15 cellular contexts compared by ENCODE assay signal in genomic region chr7:28136420-28136819, GRCh38. TPM values are rescaled to one million over a fixed set of nuclear protein-coding genes. Genes with fewer than 3 reads are reported as not detected.
DNase-seq lines count a peak whose midpoint lies in the region; ATAC-seq and TF ChIP-seq lines count a peak whose summit lies in the region.
"Had no signal": no experiment of that assay in that cellular context is flagged by ENCODE, and none has a peak within 500 bp of the region (broad histone marks: within the 10 kb centered on the region; RNA-seq: fewer than 3 reads in every experiment).

No MANE protein-coding gene starts in this region.

- ATAC-seq in activated naive CD4-positive, alpha-beta T cell treated with anti-CD3 and anti-CD28 coated beads, Interleukin-2, amount 50 U/mL, for 72 hours: peak; percentile 54 to 80
- ATAC-seq in GM19324 (IDR thresholded peaks at IDR 0.05; ENCODE audit: low FRiP score, unreplicated experiment): no peak

- TF ChIP-seq CTCF in esophagus muscularis mucosa (IDR thresholded peaks at IDR 0.05) (no peak), smooth muscle cell (IDR thresholded peaks at IDR 0.05; ENCODE audit: borderline replicate concordance, insufficient read depth, poor library complexity, severe bottlenecking) (no peak)

- TF ChIP-seq EP300 in esophagus muscularis mucosa (IDR thresholded peaks at IDR 0.05): no peak

- peaks cover 13% of the 10 kb centered on the region for H3F3A ChIP-seq in smooth muscle cell (ENCODE audit: low read depth)

- intact Hi-C loops in activated naive CD4-positive, alpha-beta T cell treated with anti-CD3 and anti-CD28 coated beads for 36 hours (cut with micrococcal nuclease): no loop called here
- intact Hi-C loops in esophagus muscularis mucosa (cut with DNase I): no loop called here

- peaks cover 0 to 5% of the 10 kb centered on the region in 2 donors for H3K36me3 Mint-ChIP-seq in activated naive CD4-positive, alpha-beta T cell treated with anti-CD3 and anti-CD28 coated beads, Interleukin-2, amount 50 U/mL, for 72 hours
- H3K36me3 Mint-ChIP-seq in activated naive CD4-positive, alpha-beta T cell treated with anti-CD3 and anti-CD28 coated beads for 36 hours (ENCODE audit: low read depth): no peaks in the 10 kb centered on the region

- H3K79me2 ChIP-seq in smooth muscle cell (ENCODE audit: low read depth): peaks cover 21% of the 10 kb centered on the region

- H2AFZ ChIP-seq in smooth muscle cell (ENCODE audit: low read depth): no peak overlapping the region

- 45% methylated on average over 3 of the region's 3 CpGs for WGBS in esophagus muscularis mucosa
- 79% methylated on average over 3 of the region's 3 CpGs for WGBS in smooth muscle cell (ENCODE audit: low lambda C conversion rate)

- H3K4me2 ChIP-seq in smooth muscle cell: peak overlapping the region; percentile 13

- H3K4me3 ChIP-seq in esophagus muscularis mucosa (no peak overlapping the region), smooth muscle cell (no peak overlapping the region)

- peaks cover 49% of the 10 kb centered on the region for H4K20me1 ChIP-seq in smooth muscle cell (ENCODE audit: low read depth)

- H3K9me3 Mint-ChIP-seq in activated naive CD4-positive, alpha-beta T cell treated with anti-CD3 and anti-CD28 coated beads, Interleukin-2, amount 50 U/mL, for 72 hours: no peaks in the 10 kb centered on the region
- no peaks in the 10 kb centered on the region for H3K9me3 Mint-ChIP-seq in activated naive CD4-positive, alpha-beta T cell treated with anti-CD3 and anti-CD28 coated beads for 36 hours

- H3K27ac Mint-ChIP-seq in activated naive CD4-positive, alpha-beta T cell treated with anti-CD3 and anti-CD28 coated beads, Interleukin-2, amount 50 U/mL, for 72 hours: no peak overlapping the region
- no peak overlapping the region for H3K27ac Mint-ChIP-seq in activated naive CD4-positive, alpha-beta T cell treated with anti-CD3 and anti-CD28 coated beads for 36 hours

- H3K27ac ChIP-seq in esophagus muscularis mucosa (replicated peaks in 1 of 4): peak overlapping the region in 3 of 4 donors; percentile 34 to 69 (median 48)
- no peak overlapping the region for H3K27ac ChIP-seq in smooth muscle cell (ENCODE audit: low read depth)
- H3K27ac ChIP-seq: C4-2B had no signal

- DNase-seq in activated naive CD4-positive, alpha-beta T cell treated with anti-CD3 and anti-CD28 coated beads, Interleukin-2, amount 50 U/mL, for 72 hours (ENCODE audit: low spot score in 2 of 2): no peak
- no peak for DNase-seq in activated naive CD4-positive, alpha-beta T cell treated with anti-CD3 and anti-CD28 coated beads for 36 hours
- DNase-seq in esophagus muscularis mucosa (ENCODE audit: extremely low spot score) (no peak), smooth muscle cell (lab: John Stamatoyannopoulos, UW; ENCODE audit: unreplicated experiment) (no peak), cerebellar cortex (ENCODE audit: low spot score) (no peak), inferior parietal cortex (ENCODE audit: extremely low spot score) (no peak)
- DNase-seq in NK-92 treated with Interleukin-12 subunit alpha and Interleukin-12 subunit beta, amount 100 ng/mL, for 24 hours (lab: John Stamatoyannopoulos, UW): no peak
- DNase-seq: DMS53, H7, MM.1S, NCI-H1105 treated with DMSO at 0.1 percent for 48 hours, NCI-H187, SHP77 treated with DMSO at 0.1 percent for 48 hours had no signal

- peaks cover 8% of the 10 kb centered on the region for H3K4me1 Mint-ChIP-seq in activated naive CD4-positive, alpha-beta T cell treated with anti-CD3 and anti-CD28 coated beads for 36 hours (ENCODE audit: low read depth)

- H3K27me3 ChIP-seq in esophagus muscularis mucosa (no peaks in the 10 kb centered on the region), smooth muscle cell (ENCODE audit: low read depth) (no peaks in the 10 kb centered on the region)

- TF ChIP-seq POLR2A in esophagus muscularis mucosa (IDR thresholded peaks at IDR 0.05; ENCODE audit: low read depth): no peak

- no peak overlapping the region for H3K4me3 Mint-ChIP-seq in activated naive CD4-positive, alpha-beta T cell treated with anti-CD3 and anti-CD28 coated beads for 36 hours

- CTCF ChIA-PET in activated naive CD4-positive, alpha-beta T cell treated with anti-CD3 and anti-CD28 coated beads for 36 hours (lab: Charles Lee): no interaction called here

- H3K27me3 Mint-ChIP-seq in activated naive CD4-positive, alpha-beta T cell treated with anti-CD3 and anti-CD28 coated beads for 36 hours (ENCODE audit: low read depth): no peaks in the 10 kb centered on the region

- no peak overlapping the region for H3K9ac ChIP-seq in smooth muscle cell (ENCODE audit: low read depth)

- no peaks in the 10 kb centered on the region for H3K36me3 ChIP-seq in esophagus muscularis mucosa
- H3K36me3 ChIP-seq in smooth muscle cell (ENCODE audit: low read depth): no peaks in the 10 kb centered on the region

- H3K9me3 ChIP-seq in esophagus muscularis mucosa: no peaks in the 10 kb centered on the region
- no peaks in the 10 kb centered on the region for H3K9me3 ChIP-seq in smooth muscle cell (replicated peaks; ENCODE audit: low read depth)

- H3K4me1 ChIP-seq in esophagus muscularis mucosa: peaks cover 33 to 64% (median 62%) of the 10 kb centered on the region in 4 donors
- peaks cover 4% of the 10 kb centered on the region for H3K4me1 ChIP-seq in smooth muscle cell (ENCODE audit: low read depth)

RNA-seq across cellular contexts. Expression of gene JAZF1, which starts 44.2 kb away (rescaled TPM):
- 1 to 10 TPM; 3.3 to 3.4 TPM for total RNA-seq in activated naive CD4-positive, alpha-beta T cell treated with anti-CD3 and anti-CD28 coated beads, Interleukin-2, amount 50 U/mL, for 72 hours
- 1 to 10 TPM; 3.4 to 4.7 TPM for total RNA-seq in activated naive CD4-positive, alpha-beta T cell treated with anti-CD3 and anti-CD28 coated beads for 36 hours
- total RNA-seq in esophagus muscularis mucosa (10 to 100 TPM; 29.3 to 33.8 (median 30.1) TPM), smooth muscle cell (14.2 and 18.0 TPM in 2 replicates)
- 14.4 and 17.4 TPM in 2 replicates for polyA plus RNA-seq in smooth muscle cell
